8 cellular contexts compared by ENCODE assay signal in the genomic region with DNA sequence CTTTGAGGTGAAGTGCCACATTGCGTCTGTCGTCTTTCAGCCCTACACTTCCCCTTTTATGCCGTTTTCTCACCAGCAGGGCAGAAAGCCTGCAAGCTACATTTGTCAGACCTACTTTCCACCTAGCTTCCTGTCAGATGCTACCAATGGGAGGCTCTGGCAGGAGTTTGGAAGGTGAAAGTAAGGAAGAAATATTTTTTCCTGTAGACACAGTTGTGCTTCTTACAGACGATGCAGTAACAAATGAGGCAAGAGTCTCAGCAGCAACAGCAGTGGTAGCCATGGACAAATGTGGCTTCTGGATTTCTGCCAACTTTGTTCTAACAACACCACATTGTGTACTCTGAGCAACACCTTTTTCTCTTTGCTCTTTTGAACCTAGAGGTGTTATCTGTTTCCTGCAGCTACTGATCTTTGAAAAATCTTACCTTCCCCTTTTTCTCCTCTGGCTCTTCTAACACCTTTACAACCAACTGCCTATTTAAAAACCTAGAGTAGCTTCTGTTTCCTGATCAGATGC.
DNase-seq lines count a peak whose midpoint lies in the region; ATAC-seq and TF ChIP-seq lines count a peak whose summit lies in the region.

No MANE protein-coding gene starts in this region.

- intact Hi-C loops in head of caudate nucleus (cut with DNase I): no loop called here

- no peak overlapping the region for H3K27ac ChIP-seq in RWPE1

- TF ChIP-seq CTCF in RWPE1 (conservative IDR thresholded peaks at IDR 0.05; ENCODE audit: low read depth): no peak

- CTCF ChIA-PET in RWPE1 (lab: Yijun Ruan, JAX): no interaction called here

- ATAC-seq in GM18517 (IDR thresholded peaks at IDR 0.05; ENCODE audit: unreplicated experiment): peak; percentile 84
- peak; percentile 85 for ATAC-seq in HG02588 (IDR thresholded peaks at IDR 0.05; ENCODE audit: unreplicated experiment)

- POLR2A ChIA-PET in RWPE1 (lab: Yijun Ruan, JAX; ENCODE audit: low non-redundant PET): no interaction called here

- DNase-seq in NCI-H2029 (lab: John Stamatoyannopoulos, UW) (peak; percentile 34), pons (ENCODE audit: low spot score) (peak; percentile 1), RWPE1 (ENCODE audit: low spot score) (no peak), NCI-H187 (lab: John Stamatoyannopoulos, UW) (no peak), head of caudate nucleus (no peak)
- DNase-seq in activated effector memory CD4-positive, alpha-beta T cell treated with anti-CD3 and anti-CD28 coated beads, Interleukin-2, amount 50 U/mL, for 16 hours: peak; percentile 69

Comparison
In these comparisons a context has a peak if more than half of its experiments do, and no peak if none do; other contexts are left out.
1. DNase-seq: peak in NCI-H2029 (single experiment), activated effector memory CD4-positive, alpha-beta T cell treated with anti-CD3 and anti-CD28 coated beads, Interleukin-2, amount 50 U/mL, for 16 hours (single experiment) and pons (single experiment); none in RWPE1 (single experiment), NCI-H187 (0 of 2) and head of caudate nucleus (0 of 42).